Comparison of ENCODE assay signal across 8 cellular contexts in the genomic region with DNA sequence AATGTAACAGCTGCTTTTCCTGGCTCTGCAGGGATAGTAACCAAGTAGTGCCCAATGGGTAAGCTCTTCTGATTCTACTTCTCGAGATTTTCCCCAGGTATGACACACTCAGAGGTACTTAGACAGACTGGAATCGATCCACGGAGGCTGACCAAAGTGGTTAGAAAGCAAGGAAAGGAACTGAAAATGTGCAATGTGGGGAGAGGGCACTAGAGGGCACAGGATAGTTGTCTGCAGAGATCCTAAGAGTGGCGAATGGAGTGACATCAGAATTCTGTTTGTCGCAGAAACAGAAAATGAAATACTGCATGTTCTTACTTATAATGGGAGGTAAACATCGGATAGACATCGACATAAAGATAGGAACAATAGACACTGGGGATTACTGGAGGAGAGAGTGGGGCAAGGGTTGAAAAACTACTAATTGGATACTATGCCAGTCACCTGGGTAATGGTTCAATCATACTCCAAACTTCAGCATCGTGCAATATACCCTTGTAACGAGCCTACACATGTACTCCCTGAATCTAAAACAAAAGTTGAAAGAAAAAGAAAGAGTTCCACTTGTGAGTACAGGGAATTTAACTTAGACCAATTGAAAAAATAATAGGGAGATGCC. TPM values are rescaled to one million over a fixed set of nuclear protein-coding genes. Genes with fewer than 3 reads are reported as not detected.
DNase-seq lines count a peak whose midpoint lies in the region; ATAC-seq, FAIRE-seq and TF ChIP-seq lines count a peak whose summit lies in the region.

No MANE protein-coding gene starts in this region.

- POLR2A ChIA-PET in activated CD4-positive, alpha-beta memory T cell treated with anti-CD3 and anti-CD28 coated beads for 36 hours (lab: Charles Lee) = no interaction called here

- H3K4me1 Mint-ChIP-seq in activated CD4-positive, alpha-beta memory T cell treated with anti-CD3 and anti-CD28 coated beads for 36 hours (ENCODE audit: low read depth) = no peaks in the 10 kb centered on the region

- no peaks in the 10 kb centered on the region; the same call in 1 of the 2 replicates for H3K36me3 ChIP-seq in MM.1S (replicated peaks; ENCODE audit: insufficient read depth, low read length)

- DNase-seq in NCI-H510A treated with DMSO at 0.1 percent for 48 hours (lab: John Stamatoyannopoulos, UW) = peak; percentile 44
- DNase-seq in NCI-H510A (lab: John Stamatoyannopoulos, UW) = no peak
- peak; percentile 80 for DNase-seq in MM.1S
- peak; percentile 23 for DNase-seq in activated CD4-positive, alpha-beta memory T cell treated with anti-CD3 and anti-CD28 coated beads for 36 hours
- DNase-seq in urothelium cell line (ENCODE audit: low spot score) = peak; percentile 48
- DNase-seq in ecto neural progenitor cell (ENCODE audit: low spot score) = no peak

- no peaks in the 10 kb centered on the region for H3K27me3 ChIP-seq in MM.1S (replicated peaks; ENCODE audit: insufficient read depth, low read length)

- CTCF ChIA-PET in activated CD4-positive, alpha-beta memory T cell treated with anti-CD3 and anti-CD28 coated beads for 36 hours (lab: Charles Lee) = interaction anchor here (0.9 to 4.4 kb wide), 3 partner anchors 10 to 44 kb away, joined by 3 to 26 read pairs (median 3); no protein-coding TSS in a partner anchor

- ATAC-seq in GM21515 (IDR thresholded peaks at IDR 0.05; ENCODE audit: unreplicated experiment) = peak; percentile 69

- no peak overlapping the region for H3K27ac ChIP-seq in MM.1S (ENCODE audit: low read length)

- H3K4me1 ChIP-seq in MM.1S (ENCODE audit: low read length) = no peaks in the 10 kb centered on the region

- intact Hi-C loops in activated CD4-positive, alpha-beta memory T cell treated with anti-CD3 and anti-CD28 coated beads for 36 hours (cut with micrococcal nuclease) = loop anchor here (1.0 kb wide), 1 partner anchor 44 kb away; no protein-coding TSS in a partner anchor

- H3K9me3 ChIP-seq in MM.1S (replicated peaks; ENCODE audit: insufficient read depth, low read length) = no peaks in the 10 kb centered on the region

- no peak overlapping the region for H3K27ac Mint-ChIP-seq in activated CD4-positive, alpha-beta memory T cell treated with anti-CD3 and anti-CD28 coated beads for 36 hours

- no peaks in the 10 kb centered on the region for H4K20me1 ChIP-seq in MM.1S (ENCODE audit: insufficient read depth, low read length)

- no peaks in the 10 kb centered on the region for H3K79me2 ChIP-seq in MM.1S (ENCODE audit: low read length)

- H2AFZ ChIP-seq in MM.1S (ENCODE audit: low read length) = peak overlapping the region; percentile 85

- no peaks in the 10 kb centered on the region for H3K9me2 ChIP-seq in MM.1S (replicated peaks; ENCODE audit: insufficient read depth, low read length)

- H3K4me3 ChIP-seq in MM.1S (ENCODE audit: low read length) = peak overlapping the region; percentile 61

- peak overlapping the region; percentile 87 for H3K4me2 ChIP-seq in MM.1S (ENCODE audit: low read depth, low read length)

- peak; percentile 71 for FAIRE-seq in islet of Langerhans (lab: Jason Lieb, UNC)
- no peak for FAIRE-seq in urothelium cell line (lab: Jason Lieb, UNC)

- H3F3A ChIP-seq in MM.1S (ENCODE audit: insufficient read depth, low read length) = no peaks in the 10 kb centered on the region

- H3K4me3 Mint-ChIP-seq in activated CD4-positive, alpha-beta memory T cell treated with anti-CD3 and anti-CD28 coated beads for 36 hours = no peak overlapping the region

- no peaks in the 10 kb centered on the region for H3K36me3 Mint-ChIP-seq in activated CD4-positive, alpha-beta memory T cell treated with anti-CD3 and anti-CD28 coated beads for 36 hours

- peaks cover 5% of the 10 kb centered on the region for H3K27me3 Mint-ChIP-seq in activated CD4-positive, alpha-beta memory T cell treated with anti-CD3 and anti-CD28 coated beads for 36 hours

- peak overlapping the region; percentile 44; the same call in 1 of the 2 replicates for H3K9ac ChIP-seq in MM.1S (ENCODE audit: low read length)

- TF ChIP-seq CTCF in MM.1S (IDR thresholded peaks at IDR 0.05; ENCODE audit: low read length) = peak; percentile 87

- no peaks in the 10 kb centered on the region for H3K9me3 Mint-ChIP-seq in activated CD4-positive, alpha-beta memory T cell treated with anti-CD3 and anti-CD28 coated beads for 36 hours

RNA-seq across cellular contexts. Expression of a gene that starts 23.3 kb away (rescaled TPM):
- total RNA-seq in activated CD4-positive, alpha-beta memory T cell treated with anti-CD3 and anti-CD28 coated beads for 36 hours = under 1 TPM; 0.57 to 0.68 TPM

Comparison
In these comparisons a context has a peak if more than half of its experiments do, and no peak if none do; other contexts are left out.
1. DNase-seq: peak in NCI-H510A treated with DMSO at 0.1 percent for 48 hours (single experiment), MM.1S (single experiment), activated CD4-positive, alpha-beta memory T cell treated with anti-CD3 and anti-CD28 coated beads for 36 hours (single experiment) and urothelium cell line (single experiment); none in NCI-H510A (single experiment) and ecto neural progenitor cell (single experiment).